ENCODE assay signal across 15 cellular contexts in genomic region chr1:33082575-33083112, GRCh38. TPM values are rescaled to one million over a fixed set of nuclear protein-coding genes. Genes with fewer than 3 reads are reported as not detected.
DNase-seq lines count a peak whose midpoint lies in the region; ATAC-seq lines count a peak whose summit lies in the region.
"Had no signal": no experiment of that assay in that cellular context is flagged by ENCODE, and none has a peak within 500 bp of the region (broad histone marks: within the 10 kb centered on the region; RNA-seq: fewer than 3 reads in every experiment).

No MANE protein-coding gene starts in this region.

- no peak for ATAC-seq in activated T-helper 17 cell treated with anti-CD3 and anti-CD28 coated beads, Interleukin-2, amount 50 U/mL, for 72 hours (replicated peaks)
- ATAC-seq in HG02798 (IDR thresholded peaks at IDR 0.05; ENCODE audit: poor library complexity, unreplicated experiment): no peak
- no peak for ATAC-seq in HG02938 (IDR thresholded peaks at IDR 0.05; ENCODE audit: unreplicated experiment)
- ATAC-seq in GM21447 (IDR thresholded peaks at IDR 0.05; ENCODE audit: unreplicated experiment): no peak

- no peaks in the 10 kb centered on the region for H3K9me3 Mint-ChIP-seq in activated naive CD4-positive, alpha-beta T cell treated with anti-CD3 and anti-CD28 coated beads, Interleukin-2, amount 10 ng/mL, durations not matched to agents 7 days and 5 days
- H3K9me3 Mint-ChIP-seq in activated T-helper 17 cell treated with anti-CD3 and anti-CD28 coated beads, Interleukin-2, amount 50 U/mL, for 72 hours: no peaks in the 10 kb centered on the region

- no peaks in the 10 kb centered on the region for H3K36me3 Mint-ChIP-seq in activated naive CD4-positive, alpha-beta T cell treated with anti-CD3 and anti-CD28 coated beads, Interleukin-2, amount 10 ng/mL, durations not matched to agents 7 days and 5 days
- no peaks in the 10 kb centered on the region for H3K36me3 Mint-ChIP-seq in activated T-helper 17 cell treated with anti-CD3 and anti-CD28 coated beads, Interleukin-2, amount 50 U/mL, for 72 hours (ENCODE audit: low read depth)

- no peak for DNase-seq in activated naive CD4-positive, alpha-beta T cell treated with anti-CD3 and anti-CD28 coated beads, Interleukin-2, amount 10 ng/mL, durations not matched to agents 7 days and 5 days
- DNase-seq in activated naive CD4-positive, alpha-beta T cell treated with Interleukin-2 at 50 U/mL for 16 hours: no peak
- DNase-seq in inferior parietal cortex (ENCODE audit: extremely low spot score): peak; percentile 34
- no peak for DNase-seq in substantia nigra (lab: John Stamatoyannopoulos, UW)
- DNase-seq: effector CD4-positive, alpha-beta T cell; GDM1; lower lobe of right lung; MM.1S; NCI-H2171 treated with DMSO at 0.1 percent for 48 hours had no signal

- peaks cover 37% of the 10 kb centered on the region for H3K27me3 Mint-ChIP-seq in activated naive CD4-positive, alpha-beta T cell treated with anti-CD3 and anti-CD28 coated beads, Interleukin-2, amount 10 ng/mL, durations not matched to agents 7 days and 5 days
- no peaks in the 10 kb centered on the region for H3K27me3 Mint-ChIP-seq in activated T-helper 17 cell treated with anti-CD3 and anti-CD28 coated beads, Interleukin-2, amount 50 U/mL, for 72 hours

- peaks cover 32% of the 10 kb centered on the region for H3K4me1 Mint-ChIP-seq in activated naive CD4-positive, alpha-beta T cell treated with anti-CD3 and anti-CD28 coated beads, Interleukin-2, amount 10 ng/mL, durations not matched to agents 7 days and 5 days
- peaks cover 19% of the 10 kb centered on the region for H3K4me1 Mint-ChIP-seq in activated T-helper 17 cell treated with anti-CD3 and anti-CD28 coated beads, Interleukin-2, amount 50 U/mL, for 72 hours

- no peak overlapping the region for H3K27ac Mint-ChIP-seq in activated naive CD4-positive, alpha-beta T cell treated with anti-CD3 and anti-CD28 coated beads, Interleukin-2, amount 10 ng/mL, durations not matched to agents 7 days and 5 days
- no peak overlapping the region for H3K27ac Mint-ChIP-seq in activated T-helper 17 cell treated with anti-CD3 and anti-CD28 coated beads, Interleukin-2, amount 50 U/mL, for 72 hours

- H3K4me3 Mint-ChIP-seq in activated naive CD4-positive, alpha-beta T cell treated with anti-CD3 and anti-CD28 coated beads, Interleukin-2, amount 10 ng/mL, durations not matched to agents 7 days and 5 days: peak overlapping the region; percentile 32
- peak overlapping the region; percentile 71 for H3K4me3 Mint-ChIP-seq in activated T-helper 17 cell treated with anti-CD3 and anti-CD28 coated beads, Interleukin-2, amount 50 U/mL, for 72 hours

- CTCF ChIA-PET in activated naive CD4-positive, alpha-beta T cell treated with anti-CD3 and anti-CD28 coated beads, Interleukin-2, amount 10 ng/mL, durations not matched to agents 7 days and 5 days (lab: Charles Lee): interaction anchor here (1.0 to 5.6 kb wide), 8 partner anchors 11 to 221 kb away, joined by 3 to 68 read pairs (median 4); no protein-coding TSS in a partner anchor

- H3K27ac ChIP-seq in substantia nigra (ENCODE audit: low read depth, low read length, poor library complexity, severe bottlenecking): peak overlapping the region; percentile 71
- H3K27ac ChIP-seq: HL-60, lower lobe of right lung, upper lobe of left lung had no signal

RNA-seq across cellular contexts. Expression of gene AZIN2, which starts 1.7 kb away (rescaled TPM):
- 1 to 10 TPM; 3.4 to 3.7 TPM for total RNA-seq in activated T-helper 17 cell treated with anti-CD3 and anti-CD28 coated beads, Interleukin-2, amount 50 U/mL, for 72 hours

RNA-seq across cellular contexts. Expression of gene AK2, which starts 46.0 kb away (rescaled TPM):
- total RNA-seq in activated T-helper 17 cell treated with anti-CD3 and anti-CD28 coated beads, Interleukin-2, amount 50 U/mL, for 72 hours: 100 to 1,000 TPM; 304 to 372 TPM
